ENCODE assay signal across 1 cellular context in the genomic region with DNA sequence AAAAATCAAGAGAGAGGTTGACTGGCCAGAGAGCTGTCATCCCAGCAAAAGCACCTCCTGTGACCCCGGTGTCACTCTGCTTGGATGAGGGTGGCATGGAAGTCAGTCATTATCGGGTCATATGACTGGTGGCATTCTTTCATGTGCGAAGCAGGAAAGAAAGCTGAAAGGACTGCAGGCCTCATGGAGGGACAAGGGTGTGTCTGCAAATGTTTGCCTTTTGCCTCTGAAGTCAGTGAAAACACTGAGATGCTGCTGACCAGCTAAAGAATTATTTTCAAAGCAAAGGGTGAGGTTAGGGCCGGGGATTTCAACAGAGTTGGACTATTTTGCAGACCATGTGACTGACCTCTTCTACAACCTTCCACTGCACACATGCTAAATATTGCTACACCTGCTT.
TF ChIP-seq lines count a peak whose summit lies in the region.

No MANE protein-coding gene starts in this region.

TF ChIP-seq in GM23338, 12 proteins besides CTCF, POLR2A, EP300 and RAD21 (continued from another document):
- TF ChIP-seq, protein P1, sequence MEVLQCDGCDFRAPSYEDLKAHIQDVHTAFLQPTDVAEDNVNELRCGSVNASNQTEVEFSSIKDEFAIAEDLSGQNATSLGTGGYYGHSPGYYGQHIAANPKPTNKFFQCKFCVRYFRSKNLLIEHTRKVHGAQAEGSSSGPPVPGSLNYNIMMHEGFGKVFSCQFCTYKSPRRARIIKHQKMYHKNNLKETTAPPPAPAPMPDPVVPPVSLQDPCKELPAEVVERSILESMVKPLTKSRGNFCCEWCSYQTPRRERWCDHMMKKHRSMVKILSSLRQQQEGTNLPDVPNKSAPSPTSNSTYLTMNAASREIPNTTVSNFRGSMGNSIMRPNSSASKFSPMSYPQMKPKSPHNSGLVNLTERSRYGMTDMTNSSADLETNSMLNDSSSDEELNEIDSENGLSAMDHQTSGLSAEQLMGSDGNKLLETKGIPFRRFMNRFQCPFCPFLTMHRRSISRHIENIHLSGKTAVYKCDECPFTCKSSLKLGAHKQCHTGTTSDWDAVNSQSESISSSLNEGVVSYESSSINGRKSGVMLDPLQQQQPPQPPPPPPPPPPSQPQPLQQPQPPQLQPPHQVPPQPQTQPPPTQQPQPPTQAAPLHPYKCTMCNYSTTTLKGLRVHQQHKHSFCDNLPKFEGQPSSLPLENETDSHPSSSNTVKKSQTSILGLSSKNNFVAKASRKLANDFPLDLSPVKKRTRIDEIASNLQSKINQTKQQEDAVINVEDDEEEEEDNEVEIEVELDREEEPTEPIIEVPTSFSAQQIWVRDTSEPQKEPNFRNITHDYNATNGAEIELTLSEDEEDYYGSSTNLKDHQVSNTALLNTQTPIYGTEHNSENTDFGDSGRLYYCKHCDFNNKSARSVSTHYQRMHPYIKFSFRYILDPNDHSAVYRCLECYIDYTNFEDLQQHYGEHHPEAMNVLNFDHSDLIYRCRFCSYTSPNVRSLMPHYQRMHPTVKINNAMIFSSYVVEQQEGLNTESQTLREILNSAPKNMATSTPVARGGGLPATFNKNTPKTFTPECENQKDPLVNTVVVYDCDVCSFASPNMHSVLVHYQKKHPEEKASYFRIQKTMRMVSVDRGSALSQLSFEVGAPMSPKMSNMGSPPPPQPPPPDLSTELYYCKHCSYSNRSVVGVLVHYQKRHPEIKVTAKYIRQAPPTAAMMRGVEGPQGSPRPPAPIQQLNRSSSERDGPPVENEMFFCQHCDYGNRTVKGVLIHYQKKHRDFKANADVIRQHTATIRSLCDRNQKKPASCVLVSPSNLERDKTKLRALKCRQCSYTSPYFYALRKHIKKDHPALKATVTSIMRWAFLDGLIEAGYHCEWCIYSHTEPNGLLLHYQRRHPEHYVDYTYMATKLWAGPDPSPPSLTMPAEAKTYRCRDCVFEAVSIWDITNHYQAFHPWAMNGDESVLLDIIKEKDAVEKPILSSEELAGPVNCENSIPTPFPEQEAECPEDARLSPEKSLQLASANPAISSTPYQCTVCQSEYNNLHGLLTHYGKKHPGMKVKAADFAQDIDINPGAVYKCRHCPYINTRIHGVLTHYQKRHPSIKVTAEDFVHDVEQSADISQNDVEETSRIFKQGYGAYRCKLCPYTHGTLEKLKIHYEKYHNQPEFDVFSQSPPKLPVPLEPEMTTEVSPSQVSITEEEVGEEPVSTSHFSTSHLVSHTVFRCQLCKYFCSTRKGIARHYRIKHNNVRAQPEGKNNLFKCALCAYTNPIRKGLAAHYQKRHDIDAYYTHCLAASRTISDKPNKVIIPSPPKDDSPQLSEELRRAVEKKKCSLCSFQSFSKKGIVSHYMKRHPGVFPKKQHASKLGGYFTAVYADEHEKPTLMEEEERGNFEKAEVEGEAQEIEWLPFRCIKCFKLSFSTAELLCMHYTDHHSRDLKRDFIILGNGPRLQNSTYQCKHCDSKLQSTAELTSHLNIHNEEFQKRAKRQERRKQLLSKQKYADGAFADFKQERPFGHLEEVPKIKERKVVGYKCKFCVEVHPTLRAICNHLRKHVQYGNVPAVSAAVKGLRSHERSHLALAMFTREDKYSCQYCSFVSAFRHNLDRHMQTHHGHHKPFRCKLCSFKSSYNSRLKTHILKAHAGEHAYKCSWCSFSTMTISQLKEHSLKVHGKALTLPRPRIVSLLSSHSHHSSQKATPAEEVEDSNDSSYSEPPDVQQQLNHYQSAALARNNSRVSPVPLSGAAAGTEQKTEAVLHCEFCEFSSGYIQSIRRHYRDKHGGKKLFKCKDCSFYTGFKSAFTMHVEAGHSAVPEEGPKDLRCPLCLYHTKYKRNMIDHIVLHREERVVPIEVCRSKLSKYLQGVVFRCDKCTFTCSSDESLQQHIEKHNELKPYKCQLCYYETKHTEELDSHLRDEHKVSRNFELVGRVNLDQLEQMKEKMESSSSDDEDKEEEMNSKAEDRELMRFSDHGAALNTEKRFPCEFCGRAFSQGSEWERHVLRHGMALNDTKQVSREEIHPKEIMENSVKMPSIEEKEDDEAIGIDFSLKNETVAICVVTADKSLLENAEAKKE (CRISPR knock-in tag; IDR thresholded peaks at IDR 0.05), result no peak
- TF ChIP-seq NANOG (IDR thresholded peaks at IDR 0.05; ENCODE audit: borderline replicate concordance), result no peak
- TF ChIP-seq POLR2AphosphoS5 (IDR thresholded peaks at IDR 0.05; ENCODE audit: low read depth), result no peak
- TF ChIP-seq, protein P2, sequence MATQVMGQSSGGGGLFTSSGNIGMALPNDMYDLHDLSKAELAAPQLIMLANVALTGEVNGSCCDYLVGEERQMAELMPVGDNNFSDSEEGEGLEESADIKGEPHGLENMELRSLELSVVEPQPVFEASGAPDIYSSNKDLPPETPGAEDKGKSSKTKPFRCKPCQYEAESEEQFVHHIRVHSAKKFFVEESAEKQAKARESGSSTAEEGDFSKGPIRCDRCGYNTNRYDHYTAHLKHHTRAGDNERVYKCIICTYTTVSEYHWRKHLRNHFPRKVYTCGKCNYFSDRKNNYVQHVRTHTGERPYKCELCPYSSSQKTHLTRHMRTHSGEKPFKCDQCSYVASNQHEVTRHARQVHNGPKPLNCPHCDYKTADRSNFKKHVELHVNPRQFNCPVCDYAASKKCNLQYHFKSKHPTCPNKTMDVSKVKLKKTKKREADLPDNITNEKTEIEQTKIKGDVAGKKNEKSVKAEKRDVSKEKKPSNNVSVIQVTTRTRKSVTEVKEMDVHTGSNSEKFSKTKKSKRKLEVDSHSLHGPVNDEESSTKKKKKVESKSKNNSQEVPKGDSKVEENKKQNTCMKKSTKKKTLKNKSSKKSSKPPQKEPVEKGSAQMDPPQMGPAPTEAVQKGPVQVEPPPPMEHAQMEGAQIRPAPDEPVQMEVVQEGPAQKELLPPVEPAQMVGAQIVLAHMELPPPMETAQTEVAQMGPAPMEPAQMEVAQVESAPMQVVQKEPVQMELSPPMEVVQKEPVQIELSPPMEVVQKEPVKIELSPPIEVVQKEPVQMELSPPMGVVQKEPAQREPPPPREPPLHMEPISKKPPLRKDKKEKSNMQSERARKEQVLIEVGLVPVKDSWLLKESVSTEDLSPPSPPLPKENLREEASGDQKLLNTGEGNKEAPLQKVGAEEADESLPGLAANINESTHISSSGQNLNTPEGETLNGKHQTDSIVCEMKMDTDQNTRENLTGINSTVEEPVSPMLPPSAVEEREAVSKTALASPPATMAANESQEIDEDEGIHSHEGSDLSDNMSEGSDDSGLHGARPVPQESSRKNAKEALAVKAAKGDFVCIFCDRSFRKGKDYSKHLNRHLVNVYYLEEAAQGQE (IDR thresholded peaks at IDR 0.05; ENCODE audit: unreplicated experiment), result no peak
- no peak for TF ChIP-seq ETS1 (IDR thresholded peaks at IDR 0.05)
- TF ChIP-seq JUNB (IDR thresholded peaks at IDR 0.05; ENCODE audit: unreplicated experiment), result no peak
- TF ChIP-seq EZH2 (IDR thresholded peaks at IDR 0.05; ENCODE audit: low read depth, unreplicated experiment), result no peak
- no peak for TF ChIP-seq CREB1 (CRISPR knock-in tag; IDR thresholded peaks at IDR 0.05; ENCODE audit: low read depth)
- no peak for TF ChIP-seq EZH2phosphoT487 (IDR thresholded peaks at IDR 0.05; ENCODE audit: unreplicated experiment)
- no peak for TF ChIP-seq STAT1 (IDR thresholded peaks at IDR 0.05; ENCODE audit: unreplicated experiment)
- no peak for TF ChIP-seq ZNF331 (CRISPR knock-in tag; IDR thresholded peaks at IDR 0.05; ENCODE audit: low read depth)
